In the genomic region with DNA sequence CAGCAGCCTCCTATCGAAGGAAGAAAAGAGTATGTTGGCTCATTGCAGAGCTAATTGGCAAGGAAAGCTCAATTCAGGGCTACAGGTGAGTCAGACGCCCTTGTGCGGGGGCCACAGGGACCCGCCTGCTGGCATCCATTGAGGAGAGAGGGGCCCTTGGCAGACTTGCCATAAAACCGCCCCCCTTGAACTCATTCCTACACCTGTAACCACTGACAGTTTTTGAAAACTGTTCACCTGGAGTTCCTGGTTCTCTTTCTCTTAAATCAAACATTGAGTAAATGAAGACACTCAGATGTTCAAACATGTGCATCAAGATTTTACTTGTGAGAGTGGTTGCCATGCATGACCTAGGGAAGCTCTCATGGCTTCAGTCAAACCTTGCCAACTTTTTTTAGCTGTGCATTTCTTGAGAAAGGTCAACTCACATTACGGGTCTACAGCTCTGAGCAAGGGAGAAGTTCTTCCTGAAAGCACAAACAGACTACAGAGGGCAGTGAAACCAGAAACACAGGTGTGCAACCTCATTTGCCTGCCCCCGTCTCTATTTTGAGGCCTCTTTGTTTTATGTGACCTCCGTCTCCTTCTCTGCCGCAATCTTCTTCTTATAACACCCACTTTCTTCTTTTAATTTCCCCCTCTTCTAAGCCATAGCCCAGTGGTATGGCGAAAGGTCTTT, we compare ENCODE assay signal across 8 cellular contexts.
DNase-seq lines count a peak whose midpoint lies in the region; ATAC-seq and TF ChIP-seq lines count a peak whose summit lies in the region.

No MANE protein-coding gene starts in this region.

- H3K36me3 ChIP-seq in sigmoid colon = no peaks in the 10 kb centered on the region

- H3K27ac ChIP-seq in sigmoid colon = peak overlapping the region in 1 of 4 donors; percentile 28

- peak; percentile 81 for ATAC-seq in HG03025 (IDR thresholded peaks at IDR 0.05; ENCODE audit: low FRiP score, unreplicated experiment)

- H3K27me3 ChIP-seq in sigmoid colon = no peaks in the 10 kb centered on the region

- TF ChIP-seq EP300 in sigmoid colon (IDR thresholded peaks at IDR 0.05) = no peak

- in situ Hi-C loops in KBM-7 (cut with MboI; ENCODE audit: low pct_unique_long_range_greater_than_20kb, low sequenced_read_pairs) = no loop called here

- 67 to 85% methylated on average over 10 of the region's 10 CpGs for WGBS in sigmoid colon, 2 donors

- peaks cover 0 to 11% (median 0%) of the 10 kb centered on the region in 4 donors for H3K4me1 ChIP-seq in sigmoid colon

- no peak overlapping the region for H3K4me3 ChIP-seq in sigmoid colon

- peak; percentile 45 for DNase-seq in stimulated activated CD4-positive, alpha-beta T cell treated with anti-CD3 and anti-CD28 coated beads, Interleukin-4, amount 100 ng/mL, for 1 hour
- DNase-seq in stimulated activated CD4-positive, alpha-beta T cell treated with anti-CD3 and anti-CD28 coated beads, Interleukin-12 subunit alpha, Interleukin-12 subunit beta, amount 100 ng/mL, for 4 hours = no peak
- peak; percentile 32 for DNase-seq in activated CD8-positive, alpha-beta memory T cell treated with anti-CD3 and anti-CD28 coated beads, Interleukin-2, amount 50 U/mL, for 4 hours
- no peak for DNase-seq in sigmoid colon
- DNase-seq in NCI-H2171 treated with DMSO at 0.1 percent for 48 hours (lab: John Stamatoyannopoulos, UW) = no peak
- no peak for DNase-seq in NCI-H345 treated with DMSO at 0.1 percent for 48 hours (lab: John Stamatoyannopoulos, UW; ENCODE audit: unreplicated experiment)
- no peak for DNase-seq in KBM-7

- no peak for TF ChIP-seq CTCF in sigmoid colon (IDR thresholded peaks at IDR 0.05)

- intact Hi-C loops in sigmoid colon (cut with DNase I) = no loop called here

- no peak for TF ChIP-seq POLR2A in sigmoid colon (IDR thresholded peaks at IDR 0.05)

- H3K9me3 ChIP-seq in sigmoid colon = no peaks in the 10 kb centered on the region

Comparison
In these comparisons a context has a peak if more than half of its experiments do, and no peak if none do; other contexts are left out.
1. DNase-seq: peak in stimulated activated CD4-positive, alpha-beta T cell treated with anti-CD3 and anti-CD28 coated beads, Interleukin-4, amount 100 ng/mL, for 1 hour (single experiment) and activated CD8-positive, alpha-beta memory T cell treated with anti-CD3 and anti-CD28 coated beads, Interleukin-2, amount 50 U/mL, for 4 hours (single experiment); none in stimulated activated CD4-positive, alpha-beta T cell treated with anti-CD3 and anti-CD28 coated beads, Interleukin-12 subunit alpha, Interleukin-12 subunit beta, amount 100 ng/mL, for 4 hours (single experiment), sigmoid colon (single experiment), NCI-H2171 treated with DMSO at 0.1 percent for 48 hours (single experiment), NCI-H345 treated with DMSO at 0.1 percent for 48 hours (single experiment) and KBM-7 (single experiment).